In the genomic region with DNA sequence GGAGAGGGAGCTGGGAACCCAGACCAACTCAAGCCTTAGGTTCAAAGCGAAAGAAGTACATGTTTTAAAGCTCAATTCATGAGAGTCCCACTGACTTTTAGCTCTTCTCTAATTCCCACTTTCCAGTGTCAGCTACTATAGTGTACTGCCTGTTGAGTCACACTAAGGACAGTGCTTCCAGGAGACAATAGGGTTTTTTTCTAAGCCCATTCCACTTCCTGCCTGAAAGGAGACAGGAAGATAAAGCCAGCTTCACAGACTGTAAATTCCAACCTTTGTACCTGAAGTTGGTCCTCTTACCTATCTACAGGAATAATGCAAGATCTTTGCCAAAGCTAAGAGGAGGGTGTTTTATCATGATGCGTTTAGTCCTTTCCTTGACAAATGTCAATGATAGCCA, we compare ENCODE assay signal across 12 cellular contexts. TPM values are rescaled to one million over a fixed set of nuclear protein-coding genes. Genes with fewer than 3 reads are reported as not detected.
DNase-seq lines count a peak whose midpoint lies in the region; TF ChIP-seq lines count a peak whose summit lies in the region.
"Had no signal": no experiment of that assay in that cellular context is flagged by ENCODE, and none has a peak within 500 bp of the region (broad histone marks: within the 10 kb centered on the region; RNA-seq: fewer than 3 reads in every experiment).

No MANE protein-coding gene starts in this region.

- no peaks in the 10 kb centered on the region for H3K9me2 ChIP-seq in SK-N-SH

- no peak overlapping the region for H3K18ac ChIP-seq in mesendoderm (ENCODE audit: low read length)

- no peak overlapping the region for H2AFZ ChIP-seq in SK-N-SH (ENCODE audit: low read depth)

- H3K27me3 ChIP-seq in colonic mucosa (no peaks in the 10 kb centered on the region), mesendoderm (ENCODE audit: insufficient read depth, low read length, poor library complexity) (no peaks in the 10 kb centered on the region), SK-N-SH (ENCODE audit: insufficient read depth) (no peaks in the 10 kb centered on the region)

- H3K36me3 ChIP-seq in colonic mucosa, result no peaks in the 10 kb centered on the region
- no peaks in the 10 kb centered on the region for H3K36me3 ChIP-seq in mesendoderm (ENCODE audit: control insufficient read depth, insufficient read depth, low read length)
- peaks cover 0 to 7% of the 10 kb centered on the region in 2 experiments for H3K36me3 ChIP-seq in SK-N-SH (replicated peaks in 1 of 2; ENCODE audit: control insufficient read depth in 1 of 2, insufficient read depth in 2 of 2, low read length in 1 of 2)

- no peak overlapping the region for H2BK5ac ChIP-seq in mesendoderm (ENCODE audit: low read length)

- no peak overlapping the region for H3K4me2 ChIP-seq in mesendoderm (ENCODE audit: low read length)
- H3K4me2 ChIP-seq in SK-N-SH, result no peak overlapping the region

- H3K9ac ChIP-seq in colonic mucosa (ENCODE audit: low read depth in 2 of 2, low read length in 2 of 2) (no peak overlapping the region), mesendoderm (ENCODE audit: low read length) (no peak overlapping the region), SK-N-SH (no peak overlapping the region)

- DNase-seq in A172 (ENCODE audit: low spot score) (peak; percentile 35), HT-29 (ENCODE audit: low spot score) (peak; percentile 82), colonic mucosa (peak; percentile 33), mesendoderm (peak; percentile 70), DMS 273 (lab: John Stamatoyannopoulos, UW; ENCODE audit: unreplicated experiment) (no peak), coronary artery (ENCODE audit: low spot score) (no peak), SK-N-SH (no peak), GM13977 (ENCODE audit: low spot score) (no peak)
- DNase-seq: activated CD4-positive, CD25-positive, alpha-beta regulatory T cell treated with anti-CD3 and anti-CD28 coated beads, Interleukin-2, amount 50 U/mL, for 72 hours; activated T-cell treated with anti-CD3 and anti-CD28 coated beads, Interleukin-2, amount 50 U/mL, for 48 hours; glutamatergic neuron; lower lobe of right lung had no signal

- H3K4ac ChIP-seq in mesendoderm (ENCODE audit: low read depth, low read length), result no peak overlapping the region

- in situ Hi-C loops in GM13977 (cut with MboI; ENCODE audit: low pct_unique_long_range_greater_than_20kb, low sequenced_read_pairs, unreplicated experiment), result no loop called here

- CTCF ChIA-PET in SK-N-SH (lab: Yijun Ruan, JAX), result interaction anchor here (1.0 to 1.6 kb wide), 2 partner anchors 58 to 59 kb away, joined by 4 read pairs; no protein-coding TSS in a partner anchor

- H2AK5ac ChIP-seq in mesendoderm (ENCODE audit: low read length), result no peak overlapping the region

- no peak for TF ChIP-seq RAD21 in SK-N-SH (IDR thresholded peaks at IDR 0.05; ENCODE audit: low read length)

- TF ChIP-seq CTCF in colonic mucosa (IDR thresholded peaks at IDR 0.05) (no peak), coronary artery (IDR thresholded peaks at IDR 0.05) (no peak), SK-N-SH (IDR thresholded peaks at IDR 0.05) (no peak), GM13977 (IDR thresholded peaks at IDR 0.05; ENCODE audit: extremely low read depth, insufficient read depth, missing control alignments) (no peak)

- H4K8ac ChIP-seq in mesendoderm (ENCODE audit: low read depth, low read length), result no peak overlapping the region

- H2BK120ac ChIP-seq in mesendoderm (ENCODE audit: low read depth, low read length), result no peak overlapping the region

- H3K4me1 ChIP-seq in colonic mucosa (peaks cover 8% of the 10 kb centered on the region), mesendoderm (ENCODE audit: control insufficient read depth, low read depth, low read length) (peaks cover 4% of the 10 kb centered on the region), SK-N-SH (ENCODE audit: control insufficient read depth in 1 of 2, insufficient read depth in 2 of 2, low read depth in 1 of 2, low read length in 1 of 2) (peaks cover 4 to 13% of the 10 kb centered on the region in 2 experiments; a peak in 3 of 4 replicates)

- WGBS in mesendoderm (ENCODE audit: extremely low coverage, insufficient coverage, low lambda C conversion rate), result no CpG with 5 or more reads among the region's 2 CpGs
- WGBS in SK-N-SH (ENCODE audit: low lambda C conversion rate), result 95% methylated on average over 2 of the region's 2 CpGs

- no peak overlapping the region for H3K23ac ChIP-seq in mesendoderm (ENCODE audit: low read length)

- POLR2A ChIA-PET in SK-N-SH (lab: Yijun Ruan, JAX), result no interaction called here

- no peaks in the 10 kb centered on the region for H4K20me1 ChIP-seq in SK-N-SH (ENCODE audit: insufficient read depth)

- H3K9me3 ChIP-seq in colonic mucosa (no peaks in the 10 kb centered on the region), SK-N-SH (no peaks in the 10 kb centered on the region)
- H3K9me3 ChIP-seq: lower lobe of right lung had no signal

- H3K4me3 ChIP-seq in colonic mucosa (no peak overlapping the region), mesendoderm (ENCODE audit: low read length) (no peak overlapping the region), coronary artery (no peak overlapping the region), SK-N-SH (ENCODE audit: low read depth in 2 of 2, low read length in 1 of 2) (no peak overlapping the region)
- H3K4me3 ChIP-seq: lower lobe of right lung had no signal

- H3K79me1 ChIP-seq in mesendoderm (ENCODE audit: low read length), result no peaks in the 10 kb centered on the region

- intact Hi-C loops in colonic mucosa (cut with DNase I), result no loop called here

- H4K5ac ChIP-seq in mesendoderm (ENCODE audit: low read length), result no peak overlapping the region

- H3K79me2 ChIP-seq in mesendoderm (ENCODE audit: control insufficient read depth, insufficient read depth, low read length) (no peaks in the 10 kb centered on the region), SK-N-SH (ENCODE audit: insufficient read depth) (peaks cover 38% of the 10 kb centered on the region)

- H3F3A ChIP-seq in SK-N-SH (replicated peaks; ENCODE audit: insufficient read depth), result peaks cover 2% of the 10 kb centered on the region

- H3K56ac ChIP-seq in mesendoderm (ENCODE audit: low read length), result no peak overlapping the region

- no peak overlapping the region for H2BK15ac ChIP-seq in mesendoderm (replicated peaks; ENCODE audit: low read depth)

- TF ChIP-seq EP300 in SK-N-SH (IDR thresholded peaks at IDR 0.05; ENCODE audit: borderline replicate concordance in 1 of 2, low read depth in 1 of 2, low read length in 1 of 2), result no peak

- H3K27ac ChIP-seq in colonic mucosa (peak overlapping the region; percentile 81), mesendoderm (ENCODE audit: low read depth, low read length) (no peak overlapping the region), coronary artery (no peak overlapping the region), SK-N-SH (ENCODE audit: low read depth in 2 of 2, low read length in 1 of 2) (peak overlapping the region in 1 of 2 experiments; percentile 23; a peak in 1 of 4 replicates)
- H3K27ac ChIP-seq: lower lobe of right lung had no signal

TF ChIP-seq in SK-N-SH, 30 proteins besides CTCF, POLR2A, EP300 and RAD21 (continues in another document):
- TF ChIP-seq RCOR1 (IDR thresholded peaks at IDR 0.05; ENCODE audit: low read length) (no peak), FOXJ3 (CRISPR knock-in tag; IDR thresholded peaks at IDR 0.05) (no peak), IRF3 (IDR thresholded peaks at IDR 0.05; ENCODE audit: low read depth, low read length) (no peak), TAF1 (IDR thresholded peaks at IDR 0.05; ENCODE audit: borderline replicate concordance, low read depth, low read length) (no peak), TEAD4 (IDR thresholded peaks at IDR 0.05; ENCODE audit: borderline replicate concordance, insufficient read depth) (no peak), RFX5 (IDR thresholded peaks at IDR 0.05; ENCODE audit: low read length) (no peak), GATA2 (CRISPR knock-in tag; IDR thresholded peaks at IDR 0.05) (no peak), GABPA (IDR thresholded peaks at IDR 0.05; ENCODE audit: low read depth) (no peak)
- TF ChIP-seq, protein P1, sequence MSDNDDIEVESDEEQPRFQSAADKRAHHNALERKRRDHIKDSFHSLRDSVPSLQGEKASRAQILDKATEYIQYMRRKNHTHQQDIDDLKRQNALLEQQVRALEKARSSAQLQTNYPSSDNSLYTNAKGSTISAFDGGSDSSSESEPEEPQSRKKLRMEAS (IDR thresholded peaks at IDR 0.05; ENCODE audit: low read depth), result no peak
- TF ChIP-seq, protein P2, sequence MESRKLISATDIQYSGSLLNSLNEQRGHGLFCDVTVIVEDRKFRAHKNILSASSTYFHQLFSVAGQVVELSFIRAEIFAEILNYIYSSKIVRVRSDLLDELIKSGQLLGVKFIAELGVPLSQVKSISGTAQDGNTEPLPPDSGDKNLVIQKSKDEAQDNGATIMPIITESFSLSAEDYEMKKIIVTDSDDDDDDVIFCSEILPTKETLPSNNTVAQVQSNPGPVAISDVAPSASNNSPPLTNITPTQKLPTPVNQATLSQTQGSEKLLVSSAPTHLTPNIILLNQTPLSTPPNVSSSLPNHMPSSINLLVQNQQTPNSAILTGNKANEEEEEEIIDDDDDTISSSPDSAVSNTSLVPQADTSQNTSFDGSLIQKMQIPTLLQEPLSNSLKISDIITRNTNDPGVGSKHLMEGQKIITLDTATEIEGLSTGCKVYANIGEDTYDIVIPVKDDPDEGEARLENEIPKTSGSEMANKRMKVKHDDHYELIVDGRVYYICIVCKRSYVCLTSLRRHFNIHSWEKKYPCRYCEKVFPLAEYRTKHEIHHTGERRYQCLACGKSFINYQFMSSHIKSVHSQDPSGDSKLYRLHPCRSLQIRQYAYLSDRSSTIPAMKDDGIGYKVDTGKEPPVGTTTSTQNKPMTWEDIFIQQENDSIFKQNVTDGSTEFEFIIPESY (IDR thresholded peaks at IDR 0.05; ENCODE audit: borderline replicate concordance, low read depth), result no peak

RNA-seq across cellular contexts. Expression of gene MSRB2, which starts 4.4 kb away (rescaled TPM):
- 22.8 and 29.0 TPM in 2 replicates for total RNA-seq in A172 (2014; rRNA removed; shearing (Covaris generic))
- total RNA-seq in HT-29 (2014; rRNA removed; shearing (Covaris generic)), result 24.3 and 24.7 TPM in 2 replicates
- 10 to 100 TPM; 29.2 to 43.2 TPM for total RNA-seq in colonic mucosa
- 5.2 TPM for polyA plus RNA-seq in mesendoderm (2013, experiment 1 of 2)
- polyA plus RNA-seq in mesendoderm (2013, experiment 2 of 2), result 5.4 TPM
- 42.3 and 44.0 TPM in 2 replicates for polyA plus RNA-seq in SK-N-SH (2012; rRNA removed)
- polyA plus RNA-seq in SK-N-SH (2012; cell fraction: cytosol; rRNA removed), result 44.9 and 47.2 TPM in 2 replicates
- polyA plus RNA-seq in SK-N-SH (2012; cell fraction: nucleus; rRNA removed), result 31.6 and 39.4 TPM in 2 replicates

Comparison
In these comparisons a context has a peak if more than half of its experiments do, and no peak if none do; other contexts are left out.
1. DNase-seq: peak in A172 (single experiment), HT-29 (single experiment), colonic mucosa (single experiment) and mesendoderm (single experiment); none in DMS 273 (single experiment), coronary artery (single experiment), SK-N-SH (single experiment) and GM13977 (single experiment).